ENCODE assay signal across 11 cellular contexts in genomic region chr7:92646966-92647625, GRCh38. TPM values are rescaled to one million over a fixed set of nuclear protein-coding genes. Genes with fewer than 3 reads are reported as not detected.
DNase-seq lines count a peak whose midpoint lies in the region; ATAC-seq and TF ChIP-seq lines count a peak whose summit lies in the region.
"Had no signal": no experiment of that assay in that cellular context is flagged by ENCODE, and none has a peak within 500 bp of the region (broad histone marks: within the 10 kb centered on the region; RNA-seq: fewer than 3 reads in every experiment).

No MANE protein-coding gene starts in this region.

- H2AFZ ChIP-seq in neural progenitor cell (replicated peaks): no peak overlapping the region

- no peak for TF ChIP-seq POLR2A in body of pancreas (IDR thresholded peaks at IDR 0.05)

- no peaks in the 10 kb centered on the region for H4K20me1 ChIP-seq in neural progenitor cell (ENCODE audit: low read depth)

- 89 to 92% methylated on average over 5 of the region's 5 CpGs for WGBS in body of pancreas, 2 donors

- no peaks in the 10 kb centered on the region for H3K27me3 Mint-ChIP-seq in activated T-cell treated with anti-CD3 and anti-CD28 coated beads, Interleukin-2, amount 50 U/mL, for 72 hours (ENCODE audit: low read depth)
- H3K27me3 Mint-ChIP-seq in activated CD8-positive, alpha-beta T cell treated with anti-CD3 and anti-CD28 coated beads for 36 hours: no peaks in the 10 kb centered on the region
- H3K27me3 Mint-ChIP-seq in stimulated activated memory B cell treated with anti-CD40 and anti-IgM and Interleukin-4, amounts not matched to agents 10 μg/mL and 1 μg/mL and 100 μg/mL, for 72 hours: no peaks in the 10 kb centered on the region
- H3K27me3 Mint-ChIP-seq in neural progenitor cell (ENCODE audit: insufficient read depth, low read depth): peaks cover 2% of the 10 kb centered on the region

- H3K27me3 ChIP-seq in neural progenitor cell (no peaks in the 10 kb centered on the region), body of pancreas (no peaks in the 10 kb centered on the region)

- H3K27ac ChIP-seq in neural progenitor cell (no peak overlapping the region), body of pancreas (no peak overlapping the region)
- H3K27ac ChIP-seq: KMS-11 had no signal

- peaks cover 11 to 34% of the 10 kb centered on the region in 2 donors for H3K36me3 Mint-ChIP-seq in activated T-cell treated with anti-CD3 and anti-CD28 coated beads, Interleukin-2, amount 50 U/mL, for 72 hours (ENCODE audit: insufficient read depth in 2 of 2)
- H3K36me3 Mint-ChIP-seq in activated CD8-positive, alpha-beta T cell treated with anti-CD3 and anti-CD28 coated beads for 36 hours (ENCODE audit: low read depth): peaks cover 41% of the 10 kb centered on the region
- H3K36me3 Mint-ChIP-seq in stimulated activated memory B cell treated with anti-CD40 and anti-IgM and Interleukin-4, amounts not matched to agents 10 μg/mL and 1 μg/mL and 100 μg/mL, for 72 hours: peaks cover 5% of the 10 kb centered on the region
- peaks cover 9% of the 10 kb centered on the region for H3K36me3 Mint-ChIP-seq in neural progenitor cell

- peak; percentile 10 to 14 for ATAC-seq in activated T-cell treated with anti-CD3 and anti-CD28 coated beads, Interleukin-2, amount 50 U/mL, for 72 hours (replicated peaks in 1 of 2)
- ATAC-seq in HG02981 (IDR thresholded peaks at IDR 0.05; ENCODE audit: unreplicated experiment) (peak; percentile 52), body of pancreas (no peak)
- ATAC-seq in activated CD8-positive, alpha-beta T cell treated with anti-CD3 and anti-CD28 coated beads for 36 hours: no peak
- ATAC-seq in stimulated activated memory B cell treated with anti-CD40 and anti-IgM and Interleukin-4, amounts not matched to agents 10 μg/mL and 1 μg/mL and 100 μg/mL, for 72 hours: no peak

- H3K4me3 ChIP-seq in neural progenitor cell (no peak overlapping the region), body of pancreas (no peak overlapping the region)

- POLR2A ChIA-PET in activated CD8-positive, alpha-beta T cell treated with anti-CD3 and anti-CD28 coated beads for 36 hours (lab: Charles Lee): interaction anchor here (0.7 to 1.2 kb wide), 3 partner anchors 15 to 24 kb away, joined by 3 read pairs; no protein-coding TSS in a partner anchor

- peak overlapping the region; percentile 57 to 89 for H3K4me3 Mint-ChIP-seq in activated T-cell treated with anti-CD3 and anti-CD28 coated beads, Interleukin-2, amount 50 U/mL, for 72 hours
- no peak overlapping the region for H3K4me3 Mint-ChIP-seq in activated CD8-positive, alpha-beta T cell treated with anti-CD3 and anti-CD28 coated beads for 36 hours
- no peak overlapping the region for H3K4me3 Mint-ChIP-seq in stimulated activated memory B cell treated with anti-CD40 and anti-IgM and Interleukin-4, amounts not matched to agents 10 μg/mL and 1 μg/mL and 100 μg/mL, for 72 hours
- no peak overlapping the region for H3K4me3 Mint-ChIP-seq in neural progenitor cell

- DNase-seq in activated T-cell treated with anti-CD3 and anti-CD28 coated beads, Interleukin-2, amount 50 U/mL, for 72 hours: no peak
- DNase-seq in activated T-cell treated with anti-CD3 and anti-CD28 coated beads for 4 hours (no peak), neural progenitor cell (ENCODE audit: low spot score) (no peak), SW480 (ENCODE audit: low spot score) (no peak), body of pancreas (no peak)
- no peak for DNase-seq in activated CD8-positive, alpha-beta T cell treated with anti-CD3 and anti-CD28 coated beads for 36 hours
- DNase-seq: NCI-H524, SW 1271 had no signal

- no peak overlapping the region for H3K9ac ChIP-seq in neural progenitor cell
- H3K9ac ChIP-seq: KMS-11 had no signal

- H3K36me3 ChIP-seq in neural progenitor cell (no peaks in the 10 kb centered on the region), body of pancreas (replicated peaks in 1 of 2; ENCODE audit: insufficient read depth in 1 of 2, low read depth in 2 of 2) (no peaks in the 10 kb centered on the region)

- peak overlapping the region; percentile 96 for H3K27ac Mint-ChIP-seq in activated T-cell treated with anti-CD3 and anti-CD28 coated beads, Interleukin-2, amount 50 U/mL, for 72 hours
- H3K27ac Mint-ChIP-seq in activated CD8-positive, alpha-beta T cell treated with anti-CD3 and anti-CD28 coated beads for 36 hours: peak overlapping the region; percentile 92
- H3K27ac Mint-ChIP-seq in stimulated activated memory B cell treated with anti-CD40 and anti-IgM and Interleukin-4, amounts not matched to agents 10 μg/mL and 1 μg/mL and 100 μg/mL, for 72 hours: peak overlapping the region; percentile 13
- no peak overlapping the region for H3K27ac Mint-ChIP-seq in neural progenitor cell

- H3K9me3 ChIP-seq in neural progenitor cell (ENCODE audit: low read depth): no peaks in the 10 kb centered on the region
- no peaks in the 10 kb centered on the region for H3K9me3 ChIP-seq in body of pancreas

- CTCF ChIA-PET in activated CD8-positive, alpha-beta T cell treated with anti-CD3 and anti-CD28 coated beads for 36 hours (lab: Charles Lee): no interaction called here

- no peaks in the 10 kb centered on the region for H3F3A ChIP-seq in neural progenitor cell (ENCODE audit: low read depth)

- intact Hi-C loops in activated CD8-positive, alpha-beta T cell treated with anti-CD3 and anti-CD28 coated beads for 36 hours (cut with micrococcal nuclease): no loop called here
- intact Hi-C loops in body of pancreas (cut with DNase I): no loop called here

- H3K4me1 Mint-ChIP-seq in activated T-cell treated with anti-CD3 and anti-CD28 coated beads, Interleukin-2, amount 50 U/mL, for 72 hours (ENCODE audit: low read depth): peaks cover 99% of the 10 kb centered on the region
- H3K4me1 Mint-ChIP-seq in activated CD8-positive, alpha-beta T cell treated with anti-CD3 and anti-CD28 coated beads for 36 hours (ENCODE audit: low read depth): peaks cover 86% of the 10 kb centered on the region
- H3K4me1 Mint-ChIP-seq in stimulated activated memory B cell treated with anti-CD40 and anti-IgM and Interleukin-4, amounts not matched to agents 10 μg/mL and 1 μg/mL and 100 μg/mL, for 72 hours: peaks cover 43% of the 10 kb centered on the region
- peaks cover 18% of the 10 kb centered on the region for H3K4me1 Mint-ChIP-seq in neural progenitor cell

- no peaks in the 10 kb centered on the region for H3K79me2 ChIP-seq in neural progenitor cell (ENCODE audit: low read depth)

- no peaks in the 10 kb centered on the region for H3K9me3 Mint-ChIP-seq in activated T-cell treated with anti-CD3 and anti-CD28 coated beads, Interleukin-2, amount 50 U/mL, for 72 hours
- H3K9me3 Mint-ChIP-seq in activated CD8-positive, alpha-beta T cell treated with anti-CD3 and anti-CD28 coated beads for 36 hours: no peaks in the 10 kb centered on the region
- H3K9me3 Mint-ChIP-seq in stimulated activated memory B cell treated with anti-CD40 and anti-IgM and Interleukin-4, amounts not matched to agents 10 μg/mL and 1 μg/mL and 100 μg/mL, for 72 hours: no peaks in the 10 kb centered on the region
- no peaks in the 10 kb centered on the region for H3K9me3 Mint-ChIP-seq in neural progenitor cell

- no peak for TF ChIP-seq CTCF in activated CD8-positive, alpha-beta T cell treated with anti-CD3 and anti-CD28 coated beads for 36 hours (IDR thresholded peaks at IDR 0.05)
- TF ChIP-seq CTCF in neural progenitor cell (IDR thresholded peaks at IDR 0.05): no peak
- no peak for TF ChIP-seq CTCF in body of pancreas (IDR thresholded peaks at IDR 0.05)

- H3K4me1 ChIP-seq in neural progenitor cell (peaks cover 7% of the 10 kb centered on the region), body of pancreas (peaks cover 21% of the 10 kb centered on the region)

- no peak overlapping the region for H3K4me2 ChIP-seq in neural progenitor cell
- H3K4me2 ChIP-seq: KMS-11 had no signal

RNA-seq across cellular contexts. Expression of gene FAM133B, which starts 56.9 kb away (rescaled TPM):
- 10 to 100 TPM; 30.3 to 35.7 TPM for total RNA-seq in activated T-cell treated with anti-CD3 and anti-CD28 coated beads, Interleukin-2, amount 50 U/mL, for 72 hours
- total RNA-seq in activated CD8-positive, alpha-beta T cell treated with anti-CD3 and anti-CD28 coated beads for 36 hours: 10 to 100 TPM; 27.9 to 30.3 TPM
- total RNA-seq in neural progenitor cell (ENCODE audit: low replicate concordance) (47.5 and 69.9 TPM in 2 replicates), body of pancreas (10 to 100 TPM; 17.1 to 25.1 TPM)

Comparison
In these comparisons a context has a peak if more than half of its experiments do, and no peak if none do; other contexts are left out.
1. ATAC-seq: peak in activated T-cell treated with anti-CD3 and anti-CD28 coated beads, Interleukin-2, amount 50 U/mL, for 72 hours (2 of 2) and HG02981 (single experiment); none in activated CD8-positive, alpha-beta T cell treated with anti-CD3 and anti-CD28 coated beads for 36 hours (single experiment), stimulated activated memory B cell treated with anti-CD40 and anti-IgM and Interleukin-4, amounts not matched to agents 10 μg/mL and 1 μg/mL and 100 μg/mL, for 72 hours (single experiment) and body of pancreas (single experiment).
2. H3K4me3 Mint-ChIP-seq: peak in activated T-cell treated with anti-CD3 and anti-CD28 coated beads, Interleukin-2, amount 50 U/mL, for 72 hours (2 of 2); none in activated CD8-positive, alpha-beta T cell treated with anti-CD3 and anti-CD28 coated beads for 36 hours (single experiment), stimulated activated memory B cell treated with anti-CD40 and anti-IgM and Interleukin-4, amounts not matched to agents 10 μg/mL and 1 μg/mL and 100 μg/mL, for 72 hours (single experiment) and neural progenitor cell (single experiment).